21 cellular contexts compared by ENCODE assay signal in genomic region chr14:22089940-22090339, GRCh38.
DNase-seq lines count a peak whose midpoint lies in the region; ATAC-seq and TF ChIP-seq lines count a peak whose summit lies in the region.
"Had no signal": no experiment of that assay in that cellular context is flagged by ENCODE, and none has a peak within 500 bp of the region (broad histone marks: within the 10 kb centered on the region; RNA-seq: fewer than 3 reads in every experiment).

No MANE protein-coding gene starts in this region.

- 64 to 70% methylated on average over 2 of the region's 2 CpGs for WGBS in esophagus squamous epithelium, 2 donors

- in situ Hi-C loops in gastrocnemius medialis (cut with MboI; ENCODE audit: low sequenced_read_pairs in 4 of 4) (no loop called here), brain microvascular endothelial cell (cut with HindIII; ENCODE audit: low pct_ligation_motif_present, low sequenced_read_pairs) (no loop called here)

- no peak overlapping the region for H3K4me3 ChIP-seq in esophagus squamous epithelium
- H3K4me3 ChIP-seq in left ventricle myocardium inferior: no peak overlapping the region
- no peak overlapping the region for H3K4me3 ChIP-seq in gastrocnemius medialis
- no peak overlapping the region for H3K4me3 ChIP-seq in uterus
- H3K4me3 ChIP-seq in brain microvascular endothelial cell (ENCODE audit: low read depth, low read length): no peak overlapping the region
- H3K4me3 ChIP-seq: A549, HAP-1, SJCRH30 had no signal

- DNase-seq in esophagus squamous epithelium (lab: John Stamatoyannopoulos, UW): no peak
- no peak for DNase-seq in left ventricle myocardium inferior
- no peak for DNase-seq in gastrocnemius medialis
- no peak for DNase-seq in uterus
- no peak for DNase-seq in brain microvascular endothelial cell
- DNase-seq: C1 segment of cervical spinal cord; CD4-positive, alpha-beta memory T cell; COR-L47; DMS53; GOT3; HFFc6; KBM-7; NCI-H2029; NCI-H446; NCI-H524 treated with DMSO at 0.1 percent for 48 hours; NCI-H774; SJCRH30 had no signal

- TF ChIP-seq CTCF in esophagus squamous epithelium (IDR thresholded peaks at IDR 0.05): no peak
- TF ChIP-seq CTCF in left ventricle myocardium inferior (IDR thresholded peaks at IDR 0.05; ENCODE audit: borderline replicate concordance): no peak
- no peak for TF ChIP-seq CTCF in gastrocnemius medialis (IDR thresholded peaks at IDR 0.05 in 4 of 5, conservative IDR thresholded peaks at IDR 0.05 in 1 of 5)
- TF ChIP-seq CTCF in uterus (IDR thresholded peaks at IDR 0.05): no peak
- no peak for TF ChIP-seq CTCF in brain microvascular endothelial cell (IDR thresholded peaks at IDR 0.05; ENCODE audit: low read depth, low read length, missing control alignments)

- H3K27ac ChIP-seq in esophagus squamous epithelium: peak overlapping the region in 3 of 4 donors; percentile 58 to 81 (median 71)
- peak overlapping the region; percentile 77 for H3K27ac ChIP-seq in left ventricle myocardium inferior (replicated peaks)
- peak overlapping the region; percentile 56 to 67 (median 62) for H3K27ac ChIP-seq in gastrocnemius medialis
- peak overlapping the region; percentile 54 to 80 for H3K27ac ChIP-seq in uterus
- H3K27ac ChIP-seq in brain microvascular endothelial cell: no peak overlapping the region
- H3K27ac ChIP-seq: A549, SJCRH30 had no signal

- H3K9me3 ChIP-seq in esophagus squamous epithelium: no peaks in the 10 kb centered on the region
- no peaks in the 10 kb centered on the region for H3K9me3 ChIP-seq in left ventricle myocardium inferior (replicated peaks)
- H3K9me3 ChIP-seq in gastrocnemius medialis: no peaks in the 10 kb centered on the region
- H3K9me3 ChIP-seq in uterus: no peaks in the 10 kb centered on the region
- H3K9me3 ChIP-seq: A549, HAP-1, SJCRH30 had no signal

- H3K4me1 ChIP-seq in esophagus squamous epithelium (peaks cover 0 to 11% (median 0%) of the 10 kb centered on the region in 3 donors), left ventricle myocardium inferior (peaks cover 3% of the 10 kb centered on the region), gastrocnemius medialis (no peaks in the 10 kb centered on the region), uterus (peaks cover 0 to 5% of the 10 kb centered on the region in 2 donors)
- H3K4me1 ChIP-seq: A549, HAP-1, SJCRH30 had no signal

- TF ChIP-seq POLR2A in esophagus squamous epithelium (IDR thresholded peaks at IDR 0.05) (no peak), gastrocnemius medialis (IDR thresholded peaks at IDR 0.05) (no peak), uterus (IDR thresholded peaks at IDR 0.05) (no peak)

- intact Hi-C loops in esophagus squamous epithelium (cut with DNase I) (no loop called here), left ventricle myocardium inferior (cut with micrococcal nuclease) (no loop called here), gastrocnemius medialis (cut with DNase I; ENCODE audit: low total_unique reads) (loop anchor here (5.0 kb wide), 1 partner anchor 78 kb away; no protein-coding TSS in a partner anchor), uterus (cut with DNase I; ENCODE audit: low total_unique reads) (no loop called here)

- ATAC-seq in gastrocnemius medialis (no peak), HG03045 (IDR thresholded peaks at IDR 0.05; ENCODE audit: unreplicated experiment) (no peak), GM21619 (IDR thresholded peaks at IDR 0.05; ENCODE audit: unreplicated experiment) (no peak)
- ATAC-seq: A549 had no signal

- H3K27me3 ChIP-seq in esophagus squamous epithelium (no peaks in the 10 kb centered on the region), left ventricle myocardium inferior (ENCODE audit: low read depth) (peaks cover 5% of the 10 kb centered on the region), gastrocnemius medialis (no peaks in the 10 kb centered on the region), uterus (no peaks in the 10 kb centered on the region), brain microvascular endothelial cell (replicated peaks) (no peaks in the 10 kb centered on the region)
- H3K27me3 ChIP-seq: SJCRH30 had no signal

- H3K36me3 ChIP-seq in esophagus squamous epithelium (no peaks in the 10 kb centered on the region), left ventricle myocardium inferior (no peaks in the 10 kb centered on the region), gastrocnemius medialis (no peaks in the 10 kb centered on the region), uterus (no peaks in the 10 kb centered on the region), brain microvascular endothelial cell (replicated peaks) (no peaks in the 10 kb centered on the region)
- H3K36me3 ChIP-seq: HAP-1, SJCRH30 had no signal
